Comparison of ENCODE assay signal across 25 cellular contexts in the genomic region with DNA sequence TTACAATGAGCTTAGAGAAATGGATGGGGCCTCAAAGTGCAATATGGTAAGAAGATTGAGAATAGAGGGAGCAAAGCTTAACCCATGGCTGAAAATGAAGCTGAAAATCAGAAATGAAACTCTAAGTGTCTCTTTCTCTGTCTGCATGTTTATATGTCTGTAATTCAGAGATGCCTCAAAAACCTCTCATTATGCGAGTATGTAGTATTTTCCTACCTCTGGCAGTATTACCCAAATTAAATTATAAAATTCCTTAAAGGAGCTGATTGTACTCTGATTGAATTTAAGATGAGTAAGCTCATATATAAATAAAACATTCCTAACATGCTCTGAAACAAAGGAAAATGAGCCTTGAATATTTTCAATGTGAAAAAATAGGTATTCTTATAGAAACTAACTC.
"Had no signal": no experiment of that assay in that cellular context is flagged by ENCODE, and none has a peak within 500 bp of the region (broad histone marks: within the 10 kb centered on the region; RNA-seq: fewer than 3 reads in every experiment).

No MANE protein-coding gene starts in this region.

- H3K27ac ChIP-seq: brain microvascular endothelial cell, gastrocnemius medialis, neutrophil, parathyroid adenoma, tibial artery, VCaP had no signal

- H2AFZ ChIP-seq: parathyroid adenoma had no signal

- H3K4me3 Mint-ChIP-seq: activated CD4-positive, alpha-beta memory T cell treated with anti-CD3 and anti-CD28 coated beads, Interleukin-2, amount 10 ng/mL, durations not matched to agents 7 days and 5 days; activated CD4-positive, alpha-beta T cell treated with anti-CD3 and anti-CD28 coated beads, Interleukin-2, amount 10 ng/mL, durations not matched to agents 24 days and 14 days; activated T-helper 1 cell treated with anti-CD3 and anti-CD28 coated beads, Interleukin-12 subunit alpha, Interleukin-12 subunit beta, Interleukin-2, Interleukin-4 antibody, amounts not matched to agents 30 ng/mL and 10 ng/mL and 1 ng/mL, durations not matched to agents 14 hours and 24 hours and 36 hours; natural killer cell treated with Interleukin-12 subunit alpha and Interleukin-12 subunit beta and Interleukin-15 and Interleukin-18, amount 100 ng/mL, for 72 hours; stimulated activated naive CD8-positive, alpha-beta T cell treated with anti-CD3 and anti-CD28 coated beads, Interleukin-15, amount 100 ng/mL, for 72 hours had no signal

- H3K9ac ChIP-seq: parathyroid adenoma had no signal

- H3K4me1 ChIP-seq: gastrocnemius medialis, parathyroid adenoma had no signal

- H3K9me3 Mint-ChIP-seq: activated T-helper 1 cell treated with anti-CD3 and anti-CD28 coated beads, Interleukin-12 subunit alpha, Interleukin-12 subunit beta, Interleukin-2, Interleukin-4 antibody, amounts not matched to agents 30 ng/mL and 10 ng/mL and 1 ng/mL, durations not matched to agents 14 hours and 24 hours and 36 hours; natural killer cell treated with Interleukin-12 subunit alpha and Interleukin-12 subunit beta and Interleukin-15 and Interleukin-18, amount 100 ng/mL, for 72 hours had no signal

- H3K27me3 ChIP-seq: brain microvascular endothelial cell, gastrocnemius medialis, neutrophil, tibial artery had no signal

- H3K4me3 ChIP-seq: gastrocnemius medialis, tibial artery had no signal

- H3K79me2 ChIP-seq: parathyroid adenoma had no signal

- H3K27ac Mint-ChIP-seq: activated CD4-positive, alpha-beta memory T cell treated with anti-CD3 and anti-CD28 coated beads, Interleukin-2, amount 10 ng/mL, durations not matched to agents 7 days and 5 days; activated CD4-positive, alpha-beta T cell treated with anti-CD3 and anti-CD28 coated beads, Interleukin-2, amount 10 ng/mL, durations not matched to agents 24 days and 14 days; activated T-helper 1 cell treated with anti-CD3 and anti-CD28 coated beads, Interleukin-12 subunit alpha, Interleukin-12 subunit beta, Interleukin-2, Interleukin-4 antibody, amounts not matched to agents 30 ng/mL and 10 ng/mL and 1 ng/mL, durations not matched to agents 14 hours and 24 hours and 36 hours; natural killer cell treated with Interleukin-12 subunit alpha and Interleukin-12 subunit beta and Interleukin-15 and Interleukin-18, amount 100 ng/mL, for 72 hours; stimulated activated naive CD8-positive, alpha-beta T cell treated with anti-CD3 and anti-CD28 coated beads, Interleukin-15, amount 100 ng/mL, for 72 hours had no signal

- DNase-seq: activated CD4-positive, alpha-beta memory T cell treated with anti-CD3 and anti-CD28 coated beads, Interleukin-2, amount 10 ng/mL, durations not matched to agents 7 days and 5 days; activated CD4-positive, alpha-beta T cell treated with anti-CD3 and anti-CD28 coated beads, Interleukin-2, amount 10 ng/mL, durations not matched to agents 24 days and 14 days; activated gamma-delta T cell; activated naive CD4-positive, alpha-beta T cell treated with anti-CD3 and anti-CD28 coated beads, Interleukin-2, amount 50 U/mL, for 16 hours; aorta; brain microvascular endothelial cell; caudate nucleus; dermis blood vessel endothelial cell; effector CD8-positive, alpha-beta T cell; gastrocnemius medialis; hippocampal formation; left ventricle myocardium superior; mammary epithelial cell; midbrain; right cardiac atrium; stimulated activated CD4-positive, alpha-beta T cell treated with anti-CD3 and anti-CD28 coated beads, Interleukin-12 subunit alpha, Interleukin-12 subunit beta, amount 100 ng/mL, for 4 hours; stimulated activated CD4-positive, alpha-beta T cell treated with anti-CD3 and anti-CD28 coated beads, Interleukin-1b, Interleukin-23, amount 100 ng/mL, for 48 hours; stimulated activated naive CD8-positive, alpha-beta T cell treated with anti-CD3 and anti-CD28 coated beads, Interleukin-15, amount 100 ng/mL, for 72 hours; tibial artery had no signal

- H3K36me3 ChIP-seq: brain microvascular endothelial cell, gastrocnemius medialis, neutrophil, tibial artery had no signal

- H3K36me3 Mint-ChIP-seq: natural killer cell treated with Interleukin-12 subunit alpha and Interleukin-12 subunit beta and Interleukin-15 and Interleukin-18, amount 100 ng/mL, for 72 hours had no signal

- H3K9me3 ChIP-seq: gastrocnemius medialis, neutrophil, tibial artery had no signal

- H3K4me1 Mint-ChIP-seq: activated CD4-positive, alpha-beta memory T cell treated with anti-CD3 and anti-CD28 coated beads, Interleukin-2, amount 10 ng/mL, durations not matched to agents 7 days and 5 days; activated CD4-positive, alpha-beta T cell treated with anti-CD3 and anti-CD28 coated beads, Interleukin-2, amount 10 ng/mL, durations not matched to agents 24 days and 14 days; stimulated activated naive CD8-positive, alpha-beta T cell treated with anti-CD3 and anti-CD28 coated beads, Interleukin-15, amount 100 ng/mL, for 72 hours had no signal

- ATAC-seq: activated CD4-positive, CD25-positive, alpha-beta regulatory T cell treated with anti-CD3 and anti-CD28 coated beads, Interleukin-2, amount 50 U/mL, for 24 hours; gastrocnemius medialis; left ventricle myocardium superior; natural killer cell treated with Interleukin-12 subunit alpha and Interleukin-12 subunit beta and Interleukin-15 and Interleukin-18, amount 100 ng/mL, for 72 hours; right cardiac atrium; stimulated activated naive CD8-positive, alpha-beta T cell treated with anti-CD3 and anti-CD28 coated beads, Interleukin-15, amount 100 ng/mL, for 72 hours had no signal
